In the genomic region with DNA sequence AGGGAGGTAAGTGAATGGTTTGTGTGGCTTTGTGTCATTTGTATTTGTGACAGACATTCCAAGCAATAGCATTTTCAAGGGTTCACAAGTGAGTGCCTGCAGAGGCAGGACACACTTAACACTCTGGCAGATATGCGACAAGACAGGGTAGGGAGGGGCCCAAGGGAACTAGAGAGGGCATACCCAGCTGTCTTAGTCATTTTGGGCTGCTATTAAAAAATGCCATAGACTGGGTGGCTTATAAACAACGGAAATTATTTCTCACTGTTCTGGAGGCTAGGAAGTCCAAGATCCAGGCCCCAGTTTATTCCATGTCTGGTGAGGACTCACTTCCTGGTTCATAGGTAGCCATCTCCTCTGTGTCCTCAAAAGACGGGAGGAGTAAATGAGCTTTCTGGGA, we compare ENCODE assay signal across 11 cellular contexts.
DNase-seq lines count a peak whose midpoint lies in the region; ATAC-seq and TF ChIP-seq lines count a peak whose summit lies in the region.
"Had no signal": no experiment of that assay in that cellular context is flagged by ENCODE, and none has a peak within 500 bp of the region (broad histone marks: within the 10 kb centered on the region; RNA-seq: fewer than 3 reads in every experiment).

No MANE protein-coding gene starts in this region.

- intact Hi-C loops in activated CD8-positive, alpha-beta T cell treated with anti-CD3 and anti-CD28 coated beads for 36 hours (cut with micrococcal nuclease): no loop called here
- intact Hi-C loops in CD14-positive monocyte (cut with micrococcal nuclease): no loop called here

- peak; percentile 16 for DNase-seq in activated CD8-positive, alpha-beta T cell treated with anti-CD3 and anti-CD28 coated beads for 36 hours
- no peak for DNase-seq in activated CD8-positive, alpha-beta T cell treated with anti-CD3 and anti-CD28 coated beads, Interleukin-2, amount 10 ng/mL, durations not matched to agents 7 days and 5 days
- DNase-seq in RWPE2 (ENCODE audit: low spot score) (no peak), suprapubic skin (ENCODE audit: low spot score in 2 of 2) (no peak), osteocyte (ENCODE audit: extremely low spot score, unreplicated experiment) (no peak), CD14-positive monocyte (ENCODE audit: low spot score) (no peak), NCI-H524 treated with DMSO at 0.1 percent for 48 hours (lab: John Stamatoyannopoulos, UW) (no peak)
- DNase-seq: NCI-H1694 treated with DMSO at 0.1 percent for 48 hours, T-helper 2 cell had no signal

- no peak for TF ChIP-seq CTCF in activated CD8-positive, alpha-beta T cell treated with anti-CD3 and anti-CD28 coated beads for 36 hours (IDR thresholded peaks at IDR 0.05)
- no peak for TF ChIP-seq CTCF in RWPE2 (IDR thresholded peaks at IDR 0.05; ENCODE audit: poor library complexity, severe bottlenecking)
- peak in 1 of 4 experiments; percentile 2 for TF ChIP-seq CTCF in gastroesophageal sphincter (IDR thresholded peaks at IDR 0.05)
- no peak for TF ChIP-seq CTCF in suprapubic skin (IDR thresholded peaks at IDR 0.05)
- TF ChIP-seq CTCF in osteocyte (IDR thresholded peaks at IDR 0.05): no peak
- TF ChIP-seq CTCF in CD14-positive monocyte (IDR thresholded peaks at IDR 0.05): no peak

- H3K4me3 ChIP-seq in RWPE2 (ENCODE audit: severe bottlenecking) (no peak overlapping the region), gastroesophageal sphincter (no peak overlapping the region), suprapubic skin (no peak overlapping the region)

- H3K4me1 Mint-ChIP-seq in activated CD8-positive, alpha-beta T cell treated with anti-CD3 and anti-CD28 coated beads for 36 hours (ENCODE audit: low read depth): peaks cover 23% of the 10 kb centered on the region
- peaks cover 4% of the 10 kb centered on the region for H3K4me1 Mint-ChIP-seq in activated CD8-positive, alpha-beta T cell treated with anti-CD3 and anti-CD28 coated beads, Interleukin-2, amount 10 ng/mL, durations not matched to agents 7 days and 5 days (ENCODE audit: low read depth)
- H3K4me1 Mint-ChIP-seq in osteocyte (ENCODE audit: unreplicated experiment) (peaks cover 19% of the 10 kb centered on the region), CD14-positive monocyte (no peaks in the 10 kb centered on the region)

- H3K4me3 Mint-ChIP-seq in activated CD8-positive, alpha-beta T cell treated with anti-CD3 and anti-CD28 coated beads for 36 hours: no peak overlapping the region
- no peak overlapping the region for H3K4me3 Mint-ChIP-seq in activated CD8-positive, alpha-beta T cell treated with anti-CD3 and anti-CD28 coated beads, Interleukin-2, amount 10 ng/mL, durations not matched to agents 7 days and 5 days
- H3K4me3 Mint-ChIP-seq in osteocyte (ENCODE audit: unreplicated experiment): no peak overlapping the region
- H3K4me3 Mint-ChIP-seq in CD14-positive monocyte: no peak overlapping the region
- H3K4me3 Mint-ChIP-seq: natural killer cell treated with Interleukin-12 subunit alpha and Interleukin-12 subunit beta and Interleukin-15 and Interleukin-18, amount 100 ng/mL, for 72 hours had no signal

- no peaks in the 10 kb centered on the region for H3K36me3 Mint-ChIP-seq in activated CD8-positive, alpha-beta T cell treated with anti-CD3 and anti-CD28 coated beads for 36 hours (ENCODE audit: low read depth)
- H3K36me3 Mint-ChIP-seq in activated CD8-positive, alpha-beta T cell treated with anti-CD3 and anti-CD28 coated beads, Interleukin-2, amount 10 ng/mL, durations not matched to agents 7 days and 5 days (ENCODE audit: low read depth): no peaks in the 10 kb centered on the region
- no peaks in the 10 kb centered on the region for H3K36me3 Mint-ChIP-seq in osteocyte (ENCODE audit: unreplicated experiment)
- H3K36me3 Mint-ChIP-seq in CD14-positive monocyte: no peaks in the 10 kb centered on the region
- H3K36me3 Mint-ChIP-seq: natural killer cell treated with Interleukin-12 subunit alpha and Interleukin-12 subunit beta and Interleukin-15 and Interleukin-18, amount 100 ng/mL, for 72 hours had no signal

- H3K4me1 ChIP-seq in RWPE2 (ENCODE audit: insufficient read depth, poor library complexity, severe bottlenecking) (peaks cover 12% of the 10 kb centered on the region), gastroesophageal sphincter (peaks cover 13 to 44% (median 15%) of the 10 kb centered on the region in 3 donors), suprapubic skin (peaks cover 18% of the 10 kb centered on the region)

- POLR2A ChIA-PET in activated CD8-positive, alpha-beta T cell treated with anti-CD3 and anti-CD28 coated beads for 36 hours (lab: Charles Lee): no interaction called here
- POLR2A ChIA-PET in activated CD8-positive, alpha-beta T cell treated with anti-CD3 and anti-CD28 coated beads, Interleukin-2, amount 10 ng/mL, durations not matched to agents 7 days and 5 days (lab: Charles Lee): no interaction called here

- ATAC-seq in activated CD8-positive, alpha-beta T cell treated with anti-CD3 and anti-CD28 coated beads for 36 hours: no peak
- ATAC-seq in activated CD8-positive, alpha-beta T cell treated with anti-CD3 and anti-CD28 coated beads, Interleukin-2, amount 10 ng/mL, durations not matched to agents 7 days and 5 days: no peak
- peak; percentile 61 for ATAC-seq in RWPE2 (ENCODE audit: low read depth)
- peak; percentile 54 for ATAC-seq in gastroesophageal sphincter
- ATAC-seq: natural killer cell treated with Interleukin-12 subunit alpha and Interleukin-12 subunit beta and Interleukin-15 and Interleukin-18, amount 100 ng/mL, for 72 hours had no signal

- CTCF ChIA-PET in activated CD8-positive, alpha-beta T cell treated with anti-CD3 and anti-CD28 coated beads for 36 hours (lab: Charles Lee): no interaction called here
- CTCF ChIA-PET in activated CD8-positive, alpha-beta T cell treated with anti-CD3 and anti-CD28 coated beads, Interleukin-2, amount 10 ng/mL, durations not matched to agents 7 days and 5 days (lab: Charles Lee): no interaction called here

- no peaks in the 10 kb centered on the region for H3K27me3 Mint-ChIP-seq in activated CD8-positive, alpha-beta T cell treated with anti-CD3 and anti-CD28 coated beads for 36 hours
- no peaks in the 10 kb centered on the region for H3K27me3 Mint-ChIP-seq in activated CD8-positive, alpha-beta T cell treated with anti-CD3 and anti-CD28 coated beads, Interleukin-2, amount 10 ng/mL, durations not matched to agents 7 days and 5 days (ENCODE audit: low read depth)
- no peaks in the 10 kb centered on the region for H3K27me3 Mint-ChIP-seq in osteocyte (ENCODE audit: unreplicated experiment)
- H3K27me3 Mint-ChIP-seq in CD14-positive monocyte (ENCODE audit: low read depth in 3 of 3): no peaks in the 10 kb centered on the region
- H3K27me3 Mint-ChIP-seq: natural killer cell treated with Interleukin-12 subunit alpha and Interleukin-12 subunit beta and Interleukin-15 and Interleukin-18, amount 100 ng/mL, for 72 hours had no signal

- H3K9me3 Mint-ChIP-seq in activated CD8-positive, alpha-beta T cell treated with anti-CD3 and anti-CD28 coated beads for 36 hours: no peaks in the 10 kb centered on the region
- no peaks in the 10 kb centered on the region for H3K9me3 Mint-ChIP-seq in activated CD8-positive, alpha-beta T cell treated with anti-CD3 and anti-CD28 coated beads, Interleukin-2, amount 10 ng/mL, durations not matched to agents 7 days and 5 days (ENCODE audit: insufficient read depth)
- H3K9me3 Mint-ChIP-seq in osteocyte (ENCODE audit: unreplicated experiment): no peaks in the 10 kb centered on the region
- H3K9me3 Mint-ChIP-seq in CD14-positive monocyte: no peaks in the 10 kb centered on the region
- H3K9me3 Mint-ChIP-seq: natural killer cell treated with Interleukin-12 subunit alpha and Interleukin-12 subunit beta and Interleukin-15 and Interleukin-18, amount 100 ng/mL, for 72 hours had no signal

- H3K27ac Mint-ChIP-seq in activated CD8-positive, alpha-beta T cell treated with anti-CD3 and anti-CD28 coated beads for 36 hours: peak overlapping the region; percentile 66
- H3K27ac Mint-ChIP-seq in activated CD8-positive, alpha-beta T cell treated with anti-CD3 and anti-CD28 coated beads, Interleukin-2, amount 10 ng/mL, durations not matched to agents 7 days and 5 days: no peak overlapping the region
- no peak overlapping the region for H3K27ac Mint-ChIP-seq in osteocyte (ENCODE audit: unreplicated experiment)
- H3K27ac Mint-ChIP-seq in CD14-positive monocyte: no peak overlapping the region
- H3K27ac Mint-ChIP-seq: natural killer cell treated with Interleukin-12 subunit alpha and Interleukin-12 subunit beta and Interleukin-15 and Interleukin-18, amount 100 ng/mL, for 72 hours had no signal

- 39 to 53% methylated on average over 2 to 3 of the region's 3 CpGs for WGBS in gastroesophageal sphincter (ENCODE audit: low coverage in 1 of 2), 2 donors
- 46% methylated on average over 3 of the region's 3 CpGs for WGBS in suprapubic skin

- no peak for TF ChIP-seq POLR2A in gastroesophageal sphincter (IDR thresholded peaks at IDR 0.05)
- TF ChIP-seq POLR2A in suprapubic skin (IDR thresholded peaks at IDR 0.05): no peak

- H3K9me3 ChIP-seq in RWPE2 (ENCODE audit: severe bottlenecking) (no peaks in the 10 kb centered on the region), gastroesophageal sphincter (no peaks in the 10 kb centered on the region), suprapubic skin (no peaks in the 10 kb centered on the region)

- H3K27ac ChIP-seq in RWPE2 (ENCODE audit: poor library complexity, severe bottlenecking): peak overlapping the region; percentile 32
- H3K27ac ChIP-seq in gastroesophageal sphincter: peak overlapping the region in 2 of 4 donors; percentile 4 to 13
- peak overlapping the region; percentile 55 for H3K27ac ChIP-seq in suprapubic skin

- no peak for TF ChIP-seq EP300 in gastroesophageal sphincter (IDR thresholded peaks at IDR 0.05)
- TF ChIP-seq EP300 in suprapubic skin (IDR thresholded peaks at IDR 0.05): no peak

- H3K27me3 ChIP-seq in RWPE2 (ENCODE audit: insufficient read depth, poor library complexity, severe bottlenecking): no peaks in the 10 kb centered on the region
- H3K27me3 ChIP-seq in gastroesophageal sphincter: no peaks in the 10 kb centered on the region
- no peaks in the 10 kb centered on the region for H3K27me3 ChIP-seq in suprapubic skin

- no peaks in the 10 kb centered on the region for H3K36me3 ChIP-seq in RWPE2 (ENCODE audit: low read depth)
- H3K36me3 ChIP-seq in gastroesophageal sphincter: no peaks in the 10 kb centered on the region
- no peaks in the 10 kb centered on the region for H3K36me3 ChIP-seq in suprapubic skin

Comparison
In these comparisons a context has a peak if more than half of its experiments do, and no peak if none do; other contexts are left out.
1. ATAC-seq: peak in RWPE2 (single experiment) and gastroesophageal sphincter (single experiment); none in activated CD8-positive, alpha-beta T cell treated with anti-CD3 and anti-CD28 coated beads for 36 hours (single experiment) and activated CD8-positive, alpha-beta T cell treated with anti-CD3 and anti-CD28 coated beads, Interleukin-2, amount 10 ng/mL, durations not matched to agents 7 days and 5 days (single experiment).